8 cellular contexts compared by ENCODE assay signal in genomic region chr9:15306068-15306756, GRCh38.
DNase-seq lines count a peak whose midpoint lies in the region; ATAC-seq and TF ChIP-seq lines count a peak whose summit lies in the region.

No MANE protein-coding gene starts in this region.

- peak overlapping the region; percentile 98 for H3K4me3 Mint-ChIP-seq in nephron progenitor cell

- peak; percentile 16 for ATAC-seq in HG02884 (IDR thresholded peaks at IDR 0.05; ENCODE audit: unreplicated experiment)
- ATAC-seq in HG02981 (IDR thresholded peaks at IDR 0.05; ENCODE audit: unreplicated experiment) = no peak

- DNase-seq in DMS153 (lab: John Stamatoyannopoulos, UW) = peak; percentile 94
- DNase-seq in NCI-H524 (lab: John Stamatoyannopoulos, UW) = peak; percentile 46 to 70
- DNase-seq in activated T-helper 1 cell treated with Interleukin-2 at 50 U/mL for 16 hours (ENCODE audit: low read depth) = peak; percentile 14
- peak; percentile 44 for DNase-seq in fibroblast of pulmonary artery (ENCODE audit: low read depth)
- DNase-seq in nephron progenitor cell = peak; percentile 61
- no peak for DNase-seq in NCI-H1694 (lab: John Stamatoyannopoulos, UW)

- H3K4me3 ChIP-seq in fibroblast of pulmonary artery (replicated peaks; ENCODE audit: low read depth, low read length) = peak overlapping the region; percentile 85

- peaks cover 2% of the 10 kb centered on the region for H3K27me3 Mint-ChIP-seq in nephron progenitor cell (ENCODE audit: low read depth, poor library complexity)

- H3K9me3 Mint-ChIP-seq in nephron progenitor cell = no peaks in the 10 kb centered on the region

- peak overlapping the region; percentile 85 for H3K27ac Mint-ChIP-seq in nephron progenitor cell

- peaks cover 27% of the 10 kb centered on the region for H3K4me1 Mint-ChIP-seq in nephron progenitor cell

- TF ChIP-seq CTCF in fibroblast of pulmonary artery (IDR thresholded peaks at IDR 0.05; ENCODE audit: low read length, missing control alignments) (no peak), nephron progenitor cell (IDR thresholded peaks at IDR 0.05) (no peak)

- peaks cover 14% of the 10 kb centered on the region for H3K36me3 Mint-ChIP-seq in nephron progenitor cell (ENCODE audit: low read depth)
